ENCODE assay signal across 17 cellular contexts in genomic region chr13:46663644-46664043, GRCh38.
A peak's percentile ranks its signal among the peaks of the same experiment; 100 is the strongest.
DNase-seq lines count a peak whose midpoint lies in the region; ATAC-seq, FAIRE-seq and TF ChIP-seq lines count a peak whose summit lies in the region.
"Had no signal": no experiment of that assay in that cellular context is flagged by ENCODE, and none has a peak within 500 bp of the region (broad histone marks: within the 10 kb centered on the region; RNA-seq: fewer than 3 reads in every experiment).

No MANE protein-coding gene starts in this region.

- H3K23ac ChIP-seq in H9 (ENCODE audit: insufficient read length, low read depth, low read length), result no peak overlapping the region

- H3K23me2 ChIP-seq in H9 (ENCODE audit: insufficient read length, low read depth, low read length, poor library complexity, severe bottlenecking), result no peaks in the 10 kb centered on the region

- peaks cover 45 to 52% of the 10 kb centered on the region in 2 experiments for H3K4me1 Mint-ChIP-seq in H9
- H3K4me1 Mint-ChIP-seq in stimulated activated effector memory CD8-positive, alpha-beta T cell treated with anti-CD3 and anti-CD28 coated beads, Interleukin-12 subunit alpha, Interleukin-12 subunit beta, amount 100 ng/mL, for 72 hours, result peaks cover 49% of the 10 kb centered on the region

- H3K79me1 ChIP-seq in H9 (ENCODE audit: insufficient read depth, low read depth, low read length, poor library complexity, severe bottlenecking), result no peaks in the 10 kb centered on the region

- WGBS in H9 (ENCODE audit: extremely low coverage, insufficient read length, low lambda C conversion rate), result no CpG with 5 or more reads among the region's 2 CpGs

- no peak overlapping the region for H2BK20ac ChIP-seq in H9 (ENCODE audit: low read depth, low read length, poor library complexity, severe bottlenecking)

- H3T11ph ChIP-seq in H9 (ENCODE audit: low read length), result no peak overlapping the region

- H2BK12ac ChIP-seq in H9 (ENCODE audit: insufficient read length, low read depth, low read length), result no peak overlapping the region

- H3K27ac ChIP-seq in H9 (ENCODE audit: insufficient read length, low read depth, low read length) (peak overlapping the region; percentile 37), VCaP (peak overlapping the region; percentile 91), keratinocyte (ENCODE audit: control insufficient read depth, insufficient read depth, low read length) (no peak overlapping the region)

- H3K27me3 ChIP-seq in H9 (ENCODE audit: insufficient read depth, low read length) (no peaks in the 10 kb centered on the region), keratinocyte (ENCODE audit: control insufficient read depth, extremely low read depth, insufficient read depth, low read length) (no peaks in the 10 kb centered on the region)

- no peak overlapping the region for H4K8ac ChIP-seq in H9 (replicated peaks; ENCODE audit: insufficient read length, low read depth, low read length)

- DNase-seq in H9 (no peak), keratinocyte (ENCODE audit: low read depth, low spot score) (no peak), RCC 7860 (ENCODE audit: low spot score) (no peak), left lobe of liver (ENCODE audit: low spot score) (no peak), COLO829 (ENCODE audit: low spot score) (no peak)
- no peak for DNase-seq in stimulated activated effector memory CD8-positive, alpha-beta T cell treated with anti-CD3 and anti-CD28 coated beads, Interleukin-12 subunit alpha, Interleukin-12 subunit beta, amount 100 ng/mL, for 72 hours (ENCODE audit: low spot score in 2 of 2)
- DNase-seq: activated CD8-positive, alpha-beta T cell treated with anti-CD3 and anti-CD28 coated beads, Interleukin-2, amount 10 ng/mL, durations not matched to agents 7 days and 5 days; activated gamma-delta T cell; CD8-positive, alpha-beta memory T cell; GDM1; Karpas-422; naive thymus-derived CD4-positive, alpha-beta T cell; NCI-H748 treated with DMSO at 0.1 percent for 48 hours; SIG-M5; T-helper 9 cell had no signal

- H4K20me1 ChIP-seq in H9 (ENCODE audit: control insufficient read depth, insufficient read depth, insufficient read length) (no peaks in the 10 kb centered on the region), keratinocyte (ENCODE audit: control insufficient read depth, extremely low read depth, insufficient read depth, low read length) (peaks cover 3% of the 10 kb centered on the region)

- H3K4me1 ChIP-seq in H9 (ENCODE audit: insufficient read depth, low read length), result peaks cover 18% of the 10 kb centered on the region
- H3K4me1 ChIP-seq in keratinocyte (ENCODE audit: control insufficient read depth, extremely low read depth, insufficient read depth, low read length), result peaks cover 14% of the 10 kb centered on the region

- no peak overlapping the region for H3K4ac ChIP-seq in H9 (ENCODE audit: low read depth, low read length)

- ATAC-seq in stimulated activated effector memory CD8-positive, alpha-beta T cell treated with anti-CD3 and anti-CD28 coated beads, Interleukin-12 subunit alpha, Interleukin-12 subunit beta, amount 100 ng/mL, for 72 hours, result no peak
- no peak for ATAC-seq in left lobe of liver
- ATAC-seq: activated CD8-positive, alpha-beta T cell treated with anti-CD3 and anti-CD28 coated beads, Interleukin-2, amount 10 ng/mL, durations not matched to agents 7 days and 5 days; naive thymus-derived CD4-positive, alpha-beta T cell had no signal

- no peak overlapping the region for H4K5ac ChIP-seq in H9 (ENCODE audit: insufficient read length, low read depth, low read length)

- H3K9me3 ChIP-seq in H9 (ENCODE audit: control insufficient read depth, low read depth, low read length) (no peaks in the 10 kb centered on the region), keratinocyte (ENCODE audit: control insufficient read depth, low read depth, low read length) (no peaks in the 10 kb centered on the region)

- H2BK5ac ChIP-seq in H9 (ENCODE audit: insufficient read length, low read length), result no peak overlapping the region

- H3K14ac ChIP-seq in H9 (ENCODE audit: insufficient read depth, low read length), result no peak overlapping the region

- H3K4me2 ChIP-seq in H9 (ENCODE audit: insufficient read depth, insufficient read length, low read length) (no peak overlapping the region), keratinocyte (ENCODE audit: control insufficient read depth, extremely low read depth, insufficient read depth, low read depth, low read length) (no peak overlapping the region)

- dilution Hi-C loops in keratinocyte (cut with MboI; ENCODE audit: extremely low pct_ligation_motif_present, low sequenced_read_pairs), result no loop called here

- H3K79me2 ChIP-seq in H9 (ENCODE audit: insufficient read depth, low read length) (no peaks in the 10 kb centered on the region), keratinocyte (ENCODE audit: control insufficient read depth, insufficient read depth, low read length) (peaks cover 45% of the 10 kb centered on the region)

- no peaks in the 10 kb centered on the region for H3K9me3 Mint-ChIP-seq in H9
- H3K9me3 Mint-ChIP-seq in stimulated activated effector memory CD8-positive, alpha-beta T cell treated with anti-CD3 and anti-CD28 coated beads, Interleukin-12 subunit alpha, Interleukin-12 subunit beta, amount 100 ng/mL, for 72 hours, result no peaks in the 10 kb centered on the region
- H3K9me3 Mint-ChIP-seq: CD8-positive, alpha-beta memory T cell; naive thymus-derived CD4-positive, alpha-beta T cell had no signal

- FAIRE-seq in keratinocyte (lab: Jason Lieb, UNC) (peak; percentile 48), RCC 7860 (lab: Jason Lieb, UNC) (no peak)
- FAIRE-seq: islet of Langerhans had no signal

- H4K91ac ChIP-seq in H9 (ENCODE audit: insufficient read length, low read depth, low read length), result no peak overlapping the region

- no peak overlapping the region for H3K18ac ChIP-seq in H9 (ENCODE audit: insufficient read length, low read depth, low read length)

- peak overlapping the region; percentile 39 to 85 (median 78); a peak in 4 of 7 replicates for H3K27ac Mint-ChIP-seq in H9
- peak overlapping the region; percentile 73 for H3K27ac Mint-ChIP-seq in stimulated activated effector memory CD8-positive, alpha-beta T cell treated with anti-CD3 and anti-CD28 coated beads, Interleukin-12 subunit alpha, Interleukin-12 subunit beta, amount 100 ng/mL, for 72 hours
- H3K27ac Mint-ChIP-seq: activated CD8-positive, alpha-beta T cell treated with anti-CD3 and anti-CD28 coated beads, Interleukin-2, amount 10 ng/mL, durations not matched to agents 7 days and 5 days had no signal

- H3K4me3 Mint-ChIP-seq in H9, result no peak overlapping the region
- no peak overlapping the region for H3K4me3 Mint-ChIP-seq in stimulated activated effector memory CD8-positive, alpha-beta T cell treated with anti-CD3 and anti-CD28 coated beads, Interleukin-12 subunit alpha, Interleukin-12 subunit beta, amount 100 ng/mL, for 72 hours
- H3K4me3 Mint-ChIP-seq: activated CD8-positive, alpha-beta T cell treated with anti-CD3 and anti-CD28 coated beads, Interleukin-2, amount 10 ng/mL, durations not matched to agents 7 days and 5 days; CD8-positive, alpha-beta memory T cell; naive thymus-derived CD4-positive, alpha-beta T cell had no signal

- TF ChIP-seq CTCF in H9 (conservative IDR thresholded peaks at IDR 0.05) (no peak), VCaP (conservative IDR thresholded peaks at IDR 0.05) (no peak), keratinocyte (optimal IDR thresholded peaks at IDR 0.05 in 1 of 3, IDR thresholded peaks at IDR 0.05 in 1 of 3, conservative IDR thresholded peaks at IDR 0.05 in 1 of 3; ENCODE audit: extremely low read depth in 1 of 3, insufficient read depth in 2 of 3, low read length in 3 of 3) (no peak)

- no peaks in the 10 kb centered on the region for H3K36me3 ChIP-seq in keratinocyte (ENCODE audit: control insufficient read depth in 2 of 2, extremely low read depth in 1 of 2, insufficient read depth in 2 of 2, low read length in 2 of 2)

- peaks cover 0 to 3% (median 0%) of the 10 kb centered on the region in 3 experiments; a peak in 2 of 7 replicates for H3K36me3 Mint-ChIP-seq in H9 (ENCODE audit: insufficient read depth in 1 of 3, low read depth in 3 of 3)
- no peaks in the 10 kb centered on the region for H3K36me3 Mint-ChIP-seq in stimulated activated effector memory CD8-positive, alpha-beta T cell treated with anti-CD3 and anti-CD28 coated beads, Interleukin-12 subunit alpha, Interleukin-12 subunit beta, amount 100 ng/mL, for 72 hours

- H3K4me3 ChIP-seq in keratinocyte (ENCODE audit: control insufficient read depth in 2 of 3, extremely low read depth in 1 of 3, insufficient read depth in 2 of 3, low read depth in 1 of 3, low read length in 3 of 3), result no peak overlapping the region

- peaks cover 2% of the 10 kb centered on the region for H3K9me1 ChIP-seq in keratinocyte (ENCODE audit: control insufficient read depth, extremely low read depth, insufficient read depth, low read length)

- H3K27me3 Mint-ChIP-seq in H9 (ENCODE audit: low read depth), result no peaks in the 10 kb centered on the region
- H3K27me3 Mint-ChIP-seq: CD8-positive, alpha-beta memory T cell; naive thymus-derived CD4-positive, alpha-beta T cell had no signal

- H2AFZ ChIP-seq in H9 (ENCODE audit: low read length), result no peak overlapping the region
- H2AFZ ChIP-seq in keratinocyte (ENCODE audit: control insufficient read depth, low read length), result no peak overlapping the region

- H2BK120ac ChIP-seq in H9 (ENCODE audit: low read depth, low read length, poor library complexity, severe bottlenecking), result no peak overlapping the region

- H3K9ac ChIP-seq in H9 (ENCODE audit: extremely low read depth, insufficient read length, low read length) (no peak overlapping the region), keratinocyte (ENCODE audit: control insufficient read depth, extremely low read depth, insufficient read depth, low read length) (no peak overlapping the region)

- H2BK15ac ChIP-seq in H9 (ENCODE audit: low read depth, low read length), result no peak overlapping the region

- H2AK5ac ChIP-seq in H9 (ENCODE audit: insufficient read length, low read length), result no peak overlapping the region

- no peak overlapping the region for H3K56ac ChIP-seq in H9 (ENCODE audit: insufficient read length, low read depth, low read length)
